26 cellular contexts compared by ENCODE assay signal in genomic region chr11:94702481-94702880, GRCh38.
"Had no signal": no experiment of that assay in that cellular context is flagged by ENCODE, and none has a peak within 500 bp of the region (broad histone marks: within the 10 kb centered on the region; RNA-seq: fewer than 3 reads in every experiment).

No MANE protein-coding gene starts in this region.

- H3K36me3 ChIP-seq: neural progenitor cell, ovary, right lobe of liver, sigmoid colon, suprapubic skin, tibial artery, transverse colon, vagina had no signal

- H3K27me3 ChIP-seq: neural progenitor cell, ovary, right lobe of liver, sigmoid colon, suprapubic skin, testis, tibial artery, vagina had no signal

- FAIRE-seq: small intestine, urothelium cell line had no signal

- H3K27ac ChIP-seq: neural progenitor cell, ovary, parathyroid adenoma, psoas muscle, right lobe of liver, sigmoid colon, suprapubic skin, testis, tibial artery, transverse colon, vagina had no signal

- H3K4me1 ChIP-seq: neural progenitor cell, parathyroid adenoma, right lobe of liver, sigmoid colon, testis, transverse colon, vagina had no signal

- DNase-seq: natural killer cell; occipital lobe; ovary; posterior cingulate gyrus; psoas muscle; right cardiac atrium; right lobe of liver; sigmoid colon; small intestine; stimulated activated CD4-positive, alpha-beta T cell treated with anti-CD3 and anti-CD28 coated beads, Interleukin-15, amount 100 ng/mL, for 24 hours; stimulated activated CD4-positive, alpha-beta T cell treated with anti-CD3 and anti-CD28 coated beads, Interleukin-2, amount 100 ng/mL, for 24 hours; stimulated activated CD4-positive, alpha-beta T cell treated with anti-CD3 and anti-CD28 coated beads, Interleukin-2, amount 100 ng/mL, for 48 hours; stimulated activated CD4-positive, alpha-beta T cell treated with anti-CD3 and anti-CD28 coated beads, Interleukin-4, amount 100 ng/mL, for 24 hours; stimulated activated naive B cell treated with anti-CD40 and anti-IgM and Interleukin-4, amounts not matched to agents 10 μg/mL and 1 μg/mL and 100 μg/mL, for 72 hours; stimulated activated naive CD8-positive, alpha-beta T cell treated with anti-CD3 and anti-CD28 coated beads, Interleukin-15, amount 100 ng/mL, for 72 hours; stimulated activated naive CD8-positive, alpha-beta T cell treated with anti-CD3 and anti-CD28 coated beads, Interleukin-15, Interleukin-2, amounts not matched to agents 100 U/mL and 50 U/mL, for 24 hours; substantia nigra; testis; tibial artery; transverse colon had no signal

- H2AFZ ChIP-seq: neural progenitor cell, parathyroid adenoma had no signal

- H3K4me2 ChIP-seq: neural progenitor cell had no signal

- H3K9me3 ChIP-seq: ovary, psoas muscle, right lobe of liver, sigmoid colon, suprapubic skin, testis, tibial artery, transverse colon, vagina had no signal

- ATAC-seq: natural killer cell; psoas muscle; right cardiac atrium; right lobe of liver; stimulated activated effector memory CD8-positive, alpha-beta T cell treated with anti-CD3 and anti-CD28 coated beads, Interleukin-12 subunit alpha, Interleukin-12 subunit beta, amount 100 ng/mL, for 72 hours; stimulated activated naive B cell treated with anti-CD40 and anti-IgM and Interleukin-4, amounts not matched to agents 10 μg/mL and 1 μg/mL and 100 μg/mL, for 72 hours; stimulated activated naive CD8-positive, alpha-beta T cell treated with anti-CD3 and anti-CD28 coated beads, Interleukin-15, amount 100 ng/mL, for 72 hours; stimulated activated naive CD8-positive, alpha-beta T cell treated with anti-CD3 and anti-CD28 coated beads, Interleukin-15, Interleukin-2, amounts not matched to agents 100 U/mL and 50 U/mL, for 24 hours had no signal

- H3K79me2 ChIP-seq: parathyroid adenoma had no signal

- H3K9ac ChIP-seq: neural progenitor cell, parathyroid adenoma had no signal

- H3K4me3 ChIP-seq: neural progenitor cell, ovary, psoas muscle, right lobe of liver, sigmoid colon, suprapubic skin, testis, tibial artery, transverse colon, vagina had no signal
